In the genomic region with DNA sequence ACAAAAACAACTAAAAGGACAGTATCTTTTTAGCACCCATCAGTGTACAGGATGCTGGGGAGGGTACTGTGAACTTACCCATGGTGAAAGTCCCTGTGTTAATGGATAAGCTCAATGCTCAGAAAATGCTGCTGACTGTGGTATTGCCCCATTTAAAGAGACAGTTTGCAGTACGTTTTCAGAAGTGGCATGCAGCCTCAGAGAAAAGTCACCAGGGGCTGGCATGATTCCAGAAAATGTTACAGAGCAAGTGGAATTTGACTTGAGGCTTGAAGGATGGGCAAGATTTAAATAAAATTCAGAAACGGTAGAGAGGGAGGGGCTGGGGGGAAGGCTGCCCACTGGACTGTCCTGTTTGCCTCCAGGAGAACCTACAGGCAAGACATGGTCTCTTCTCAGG, we compare ENCODE assay signal across 14 cellular contexts. TPM values are rescaled to one million over a fixed set of nuclear protein-coding genes. Genes with fewer than 3 reads are reported as not detected.
DNase-seq lines count a peak whose midpoint lies in the region; TF ChIP-seq lines count a peak whose summit lies in the region.
"Had no signal": no experiment of that assay in that cellular context is flagged by ENCODE, and none has a peak within 500 bp of the region (broad histone marks: within the 10 kb centered on the region; RNA-seq: fewer than 3 reads in every experiment).

No MANE protein-coding gene starts in this region.

- CTCF ChIA-PET in A673 (lab: Charles Lee): no interaction called here

- H3K36me3 Mint-ChIP-seq in nephron (ENCODE audit: low read depth) (peaks cover 68% of the 10 kb centered on the region), progenitor cell of endocrine pancreas (ENCODE audit: insufficient read depth) (no peaks in the 10 kb centered on the region)
- H3K36me3 Mint-ChIP-seq: activated naive CD4-positive, alpha-beta T cell treated with anti-CD3 and anti-CD28 coated beads, Interleukin-2, amount 10 ng/mL, durations not matched to agents 7 days and 5 days had no signal

- TF ChIP-seq CTCF in A673 (conservative IDR thresholded peaks at IDR 0.05; ENCODE audit: low read depth, low read length) (no peak), choroid plexus epithelial cell (conservative IDR thresholded peaks at IDR 0.05; ENCODE audit: low read depth, low read length) (no peak), nephron (IDR thresholded peaks at IDR 0.05; ENCODE audit: unreplicated experiment in 3 of 3) (no peak), testis (IDR thresholded peaks at IDR 0.05) (no peak), progenitor cell of endocrine pancreas (IDR thresholded peaks at IDR 0.05; ENCODE audit: unreplicated experiment) (no peak)

- WGBS in testis, 2 donors: 34 to 51% methylated on average over 2 of the region's 2 CpGs

- H3K27me3 ChIP-seq in A673 (replicated peaks; ENCODE audit: insufficient read depth, low read depth, low read length, poor library complexity) (no peaks in the 10 kb centered on the region), testis (no peaks in the 10 kb centered on the region)
- H3K27me3 ChIP-seq: colonic mucosa had no signal

- intact Hi-C loops in A673 (cut with micrococcal nuclease; ENCODE audit: unreplicated experiment) (loop anchor here (10.0 kb wide), 1 partner anchor 254 kb away; no protein-coding TSS in a partner anchor), testis (cut with DNase I; ENCODE audit: low total_unique reads) (no loop called here)

- H3K4me1 Mint-ChIP-seq in nephron (peaks cover 84% of the 10 kb centered on the region), progenitor cell of endocrine pancreas (ENCODE audit: low read depth) (peaks cover 2% of the 10 kb centered on the region)

- TF ChIP-seq POLR2A in testis (IDR thresholded peaks at IDR 0.05): no peak

- no peak overlapping the region for H3K4me3 Mint-ChIP-seq in nephron
- no peak overlapping the region for H3K4me3 Mint-ChIP-seq in progenitor cell of endocrine pancreas (ENCODE audit: low read depth)
- H3K4me3 Mint-ChIP-seq: activated naive CD4-positive, alpha-beta T cell treated with anti-CD3 and anti-CD28 coated beads, Interleukin-2, amount 10 ng/mL, durations not matched to agents 7 days and 5 days; B cell had no signal

- H3K4me1 ChIP-seq in A673 (ENCODE audit: insufficient read depth, low read length, poor library complexity, severe bottlenecking) (peaks cover 28% of the 10 kb centered on the region), testis (peaks cover 18% of the 10 kb centered on the region)
- H3K4me1 ChIP-seq: colonic mucosa had no signal

- POLR2A ChIA-PET in A673 (lab: Charles Lee; ENCODE audit: low non-redundant PET): no interaction called here

- H3K27me3 Mint-ChIP-seq in nephron (ENCODE audit: low read depth): peaks cover 3% of the 10 kb centered on the region
- peaks cover 21% of the 10 kb centered on the region for H3K27me3 Mint-ChIP-seq in progenitor cell of endocrine pancreas

- peak overlapping the region; percentile 23 to 56 (median 47) for H3K27ac Mint-ChIP-seq in nephron
- H3K27ac Mint-ChIP-seq in progenitor cell of endocrine pancreas: no peak overlapping the region
- H3K27ac Mint-ChIP-seq: activated naive CD4-positive, alpha-beta T cell treated with anti-CD3 and anti-CD28 coated beads, Interleukin-2, amount 10 ng/mL, durations not matched to agents 7 days and 5 days; B cell had no signal

- peak; percentile 71 for DNase-seq in A673 (ENCODE audit: low spot score)
- DNase-seq in M059J (ENCODE audit: low read depth): peak; percentile 59
- DNase-seq in choroid plexus epithelial cell (ENCODE audit: low read depth): peak; percentile 49
- no peak for DNase-seq in testis
- no peak for DNase-seq in progenitor cell of endocrine pancreas (ENCODE audit: low spot score, unreplicated experiment)
- no peak for DNase-seq in germinal center (ENCODE audit: low spot score)
- no peak for DNase-seq in DMS153 (lab: John Stamatoyannopoulos, UW)
- DNase-seq: activated naive CD4-positive, alpha-beta T cell treated with anti-CD3 and anti-CD28 coated beads, Interleukin-2, amount 10 ng/mL, durations not matched to agents 7 days and 5 days; MM.1S; occipital lobe had no signal

- no peak overlapping the region for H3K4me3 ChIP-seq in A673 (ENCODE audit: low read depth, low read length, poor library complexity, severe bottlenecking)
- H3K4me3 ChIP-seq in choroid plexus epithelial cell (ENCODE audit: low read depth, low read length): no peak overlapping the region
- no peak overlapping the region for H3K4me3 ChIP-seq in testis
- H3K4me3 ChIP-seq: colonic mucosa, GM12878 had no signal

- BruUV-seq in A673 (replicated peaks; lab: Mats Ljungman, UMichigan): no TSS peak

- H3K36me3 ChIP-seq in A673 (ENCODE audit: insufficient read depth, low read length, poor library complexity, severe bottlenecking) (peaks cover 9% of the 10 kb centered on the region), testis (ENCODE audit: low read depth, missing control alignments) (no peaks in the 10 kb centered on the region)
- H3K36me3 ChIP-seq: colonic mucosa had no signal

- no peaks in the 10 kb centered on the region for H3K9me3 Mint-ChIP-seq in nephron
- no peaks in the 10 kb centered on the region for H3K9me3 Mint-ChIP-seq in progenitor cell of endocrine pancreas (ENCODE audit: low read depth)
- H3K9me3 Mint-ChIP-seq: activated naive CD4-positive, alpha-beta T cell treated with anti-CD3 and anti-CD28 coated beads, Interleukin-2, amount 10 ng/mL, durations not matched to agents 7 days and 5 days had no signal

- H3K9me3 ChIP-seq in A673 (ENCODE audit: low read depth, low read length, poor library complexity, severe bottlenecking) (no peaks in the 10 kb centered on the region), testis (no peaks in the 10 kb centered on the region)
- H3K9me3 ChIP-seq: colonic mucosa had no signal

- H3K27ac ChIP-seq in A673 (ENCODE audit: low read depth, low read length, poor library complexity, severe bottlenecking) (no peak overlapping the region), testis (no peak overlapping the region)
- H3K27ac ChIP-seq: colonic mucosa had no signal

RNA-seq across cellular contexts. Expression of a gene that starts 7.2 kb away (rescaled TPM):
- total RNA-seq in A673 (2021) (42.9 and 50.9 TPM in 2 replicates), testis (1 to 10 TPM; 4.5 to 7.2 TPM), progenitor cell of endocrine pancreas (1.6 and 1.7 TPM in 2 replicates)
- 10.1 and 20.5 TPM in 2 replicates for total RNA-seq in M059J (2014; rRNA removed; shearing (Covaris generic))
- polyA plus RNA-seq in testis (ENCODE audit: insufficient read depth, low read depth, low replicate concordance): 7.0 TPM
- total RNA-seq: B cell had no signal

Comparison
In these comparisons a context has a peak if more than half of its experiments do, and no peak if none do; other contexts are left out.
1. DNase-seq: peak in A673 (single experiment), M059J (single experiment) and choroid plexus epithelial cell (single experiment); none in testis (single experiment), progenitor cell of endocrine pancreas (single experiment), germinal center (single experiment) and DMS153 (single experiment).